ENCODE assay signal across 1 cellular context in the genomic region with DNA sequence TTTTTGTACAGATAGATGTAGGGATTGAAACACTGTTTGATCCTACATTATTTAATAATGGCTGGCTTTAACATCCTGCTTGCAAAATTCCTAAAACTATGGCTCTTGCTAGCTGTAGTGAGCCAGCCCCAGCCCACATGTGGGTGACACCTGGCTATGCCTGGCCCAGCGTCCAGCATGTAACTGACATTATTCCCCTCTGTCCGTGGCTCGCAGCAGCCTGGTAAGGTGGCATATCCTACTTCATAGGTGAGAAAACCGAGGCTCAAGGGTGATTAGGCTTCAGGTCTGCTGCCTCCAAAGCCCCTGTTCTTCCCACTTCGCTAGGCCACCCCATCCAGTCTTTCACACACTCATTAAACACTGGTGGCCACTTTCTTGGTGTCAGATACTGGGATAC.
TF ChIP-seq lines count a peak whose summit lies in the region.

No MANE protein-coding gene starts in this region.

TF ChIP-seq in GM23338, 12 proteins besides CTCF, POLR2A, EP300 and RAD21 (continued from another document):
- TF ChIP-seq, protein P1, sequence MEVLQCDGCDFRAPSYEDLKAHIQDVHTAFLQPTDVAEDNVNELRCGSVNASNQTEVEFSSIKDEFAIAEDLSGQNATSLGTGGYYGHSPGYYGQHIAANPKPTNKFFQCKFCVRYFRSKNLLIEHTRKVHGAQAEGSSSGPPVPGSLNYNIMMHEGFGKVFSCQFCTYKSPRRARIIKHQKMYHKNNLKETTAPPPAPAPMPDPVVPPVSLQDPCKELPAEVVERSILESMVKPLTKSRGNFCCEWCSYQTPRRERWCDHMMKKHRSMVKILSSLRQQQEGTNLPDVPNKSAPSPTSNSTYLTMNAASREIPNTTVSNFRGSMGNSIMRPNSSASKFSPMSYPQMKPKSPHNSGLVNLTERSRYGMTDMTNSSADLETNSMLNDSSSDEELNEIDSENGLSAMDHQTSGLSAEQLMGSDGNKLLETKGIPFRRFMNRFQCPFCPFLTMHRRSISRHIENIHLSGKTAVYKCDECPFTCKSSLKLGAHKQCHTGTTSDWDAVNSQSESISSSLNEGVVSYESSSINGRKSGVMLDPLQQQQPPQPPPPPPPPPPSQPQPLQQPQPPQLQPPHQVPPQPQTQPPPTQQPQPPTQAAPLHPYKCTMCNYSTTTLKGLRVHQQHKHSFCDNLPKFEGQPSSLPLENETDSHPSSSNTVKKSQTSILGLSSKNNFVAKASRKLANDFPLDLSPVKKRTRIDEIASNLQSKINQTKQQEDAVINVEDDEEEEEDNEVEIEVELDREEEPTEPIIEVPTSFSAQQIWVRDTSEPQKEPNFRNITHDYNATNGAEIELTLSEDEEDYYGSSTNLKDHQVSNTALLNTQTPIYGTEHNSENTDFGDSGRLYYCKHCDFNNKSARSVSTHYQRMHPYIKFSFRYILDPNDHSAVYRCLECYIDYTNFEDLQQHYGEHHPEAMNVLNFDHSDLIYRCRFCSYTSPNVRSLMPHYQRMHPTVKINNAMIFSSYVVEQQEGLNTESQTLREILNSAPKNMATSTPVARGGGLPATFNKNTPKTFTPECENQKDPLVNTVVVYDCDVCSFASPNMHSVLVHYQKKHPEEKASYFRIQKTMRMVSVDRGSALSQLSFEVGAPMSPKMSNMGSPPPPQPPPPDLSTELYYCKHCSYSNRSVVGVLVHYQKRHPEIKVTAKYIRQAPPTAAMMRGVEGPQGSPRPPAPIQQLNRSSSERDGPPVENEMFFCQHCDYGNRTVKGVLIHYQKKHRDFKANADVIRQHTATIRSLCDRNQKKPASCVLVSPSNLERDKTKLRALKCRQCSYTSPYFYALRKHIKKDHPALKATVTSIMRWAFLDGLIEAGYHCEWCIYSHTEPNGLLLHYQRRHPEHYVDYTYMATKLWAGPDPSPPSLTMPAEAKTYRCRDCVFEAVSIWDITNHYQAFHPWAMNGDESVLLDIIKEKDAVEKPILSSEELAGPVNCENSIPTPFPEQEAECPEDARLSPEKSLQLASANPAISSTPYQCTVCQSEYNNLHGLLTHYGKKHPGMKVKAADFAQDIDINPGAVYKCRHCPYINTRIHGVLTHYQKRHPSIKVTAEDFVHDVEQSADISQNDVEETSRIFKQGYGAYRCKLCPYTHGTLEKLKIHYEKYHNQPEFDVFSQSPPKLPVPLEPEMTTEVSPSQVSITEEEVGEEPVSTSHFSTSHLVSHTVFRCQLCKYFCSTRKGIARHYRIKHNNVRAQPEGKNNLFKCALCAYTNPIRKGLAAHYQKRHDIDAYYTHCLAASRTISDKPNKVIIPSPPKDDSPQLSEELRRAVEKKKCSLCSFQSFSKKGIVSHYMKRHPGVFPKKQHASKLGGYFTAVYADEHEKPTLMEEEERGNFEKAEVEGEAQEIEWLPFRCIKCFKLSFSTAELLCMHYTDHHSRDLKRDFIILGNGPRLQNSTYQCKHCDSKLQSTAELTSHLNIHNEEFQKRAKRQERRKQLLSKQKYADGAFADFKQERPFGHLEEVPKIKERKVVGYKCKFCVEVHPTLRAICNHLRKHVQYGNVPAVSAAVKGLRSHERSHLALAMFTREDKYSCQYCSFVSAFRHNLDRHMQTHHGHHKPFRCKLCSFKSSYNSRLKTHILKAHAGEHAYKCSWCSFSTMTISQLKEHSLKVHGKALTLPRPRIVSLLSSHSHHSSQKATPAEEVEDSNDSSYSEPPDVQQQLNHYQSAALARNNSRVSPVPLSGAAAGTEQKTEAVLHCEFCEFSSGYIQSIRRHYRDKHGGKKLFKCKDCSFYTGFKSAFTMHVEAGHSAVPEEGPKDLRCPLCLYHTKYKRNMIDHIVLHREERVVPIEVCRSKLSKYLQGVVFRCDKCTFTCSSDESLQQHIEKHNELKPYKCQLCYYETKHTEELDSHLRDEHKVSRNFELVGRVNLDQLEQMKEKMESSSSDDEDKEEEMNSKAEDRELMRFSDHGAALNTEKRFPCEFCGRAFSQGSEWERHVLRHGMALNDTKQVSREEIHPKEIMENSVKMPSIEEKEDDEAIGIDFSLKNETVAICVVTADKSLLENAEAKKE (CRISPR knock-in tag; IDR thresholded peaks at IDR 0.05), result no peak
- TF ChIP-seq POLR2AphosphoS5 (IDR thresholded peaks at IDR 0.05; ENCODE audit: low read depth) (no peak), ZNF331 (CRISPR knock-in tag; IDR thresholded peaks at IDR 0.05; ENCODE audit: low read depth) (no peak), ZNF114 (CRISPR knock-in tag; IDR thresholded peaks at IDR 0.05) (no peak)
- TF ChIP-seq, protein P2, sequence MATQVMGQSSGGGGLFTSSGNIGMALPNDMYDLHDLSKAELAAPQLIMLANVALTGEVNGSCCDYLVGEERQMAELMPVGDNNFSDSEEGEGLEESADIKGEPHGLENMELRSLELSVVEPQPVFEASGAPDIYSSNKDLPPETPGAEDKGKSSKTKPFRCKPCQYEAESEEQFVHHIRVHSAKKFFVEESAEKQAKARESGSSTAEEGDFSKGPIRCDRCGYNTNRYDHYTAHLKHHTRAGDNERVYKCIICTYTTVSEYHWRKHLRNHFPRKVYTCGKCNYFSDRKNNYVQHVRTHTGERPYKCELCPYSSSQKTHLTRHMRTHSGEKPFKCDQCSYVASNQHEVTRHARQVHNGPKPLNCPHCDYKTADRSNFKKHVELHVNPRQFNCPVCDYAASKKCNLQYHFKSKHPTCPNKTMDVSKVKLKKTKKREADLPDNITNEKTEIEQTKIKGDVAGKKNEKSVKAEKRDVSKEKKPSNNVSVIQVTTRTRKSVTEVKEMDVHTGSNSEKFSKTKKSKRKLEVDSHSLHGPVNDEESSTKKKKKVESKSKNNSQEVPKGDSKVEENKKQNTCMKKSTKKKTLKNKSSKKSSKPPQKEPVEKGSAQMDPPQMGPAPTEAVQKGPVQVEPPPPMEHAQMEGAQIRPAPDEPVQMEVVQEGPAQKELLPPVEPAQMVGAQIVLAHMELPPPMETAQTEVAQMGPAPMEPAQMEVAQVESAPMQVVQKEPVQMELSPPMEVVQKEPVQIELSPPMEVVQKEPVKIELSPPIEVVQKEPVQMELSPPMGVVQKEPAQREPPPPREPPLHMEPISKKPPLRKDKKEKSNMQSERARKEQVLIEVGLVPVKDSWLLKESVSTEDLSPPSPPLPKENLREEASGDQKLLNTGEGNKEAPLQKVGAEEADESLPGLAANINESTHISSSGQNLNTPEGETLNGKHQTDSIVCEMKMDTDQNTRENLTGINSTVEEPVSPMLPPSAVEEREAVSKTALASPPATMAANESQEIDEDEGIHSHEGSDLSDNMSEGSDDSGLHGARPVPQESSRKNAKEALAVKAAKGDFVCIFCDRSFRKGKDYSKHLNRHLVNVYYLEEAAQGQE (IDR thresholded peaks at IDR 0.05; ENCODE audit: unreplicated experiment), result no peak
- TF ChIP-seq, protein P3, sequence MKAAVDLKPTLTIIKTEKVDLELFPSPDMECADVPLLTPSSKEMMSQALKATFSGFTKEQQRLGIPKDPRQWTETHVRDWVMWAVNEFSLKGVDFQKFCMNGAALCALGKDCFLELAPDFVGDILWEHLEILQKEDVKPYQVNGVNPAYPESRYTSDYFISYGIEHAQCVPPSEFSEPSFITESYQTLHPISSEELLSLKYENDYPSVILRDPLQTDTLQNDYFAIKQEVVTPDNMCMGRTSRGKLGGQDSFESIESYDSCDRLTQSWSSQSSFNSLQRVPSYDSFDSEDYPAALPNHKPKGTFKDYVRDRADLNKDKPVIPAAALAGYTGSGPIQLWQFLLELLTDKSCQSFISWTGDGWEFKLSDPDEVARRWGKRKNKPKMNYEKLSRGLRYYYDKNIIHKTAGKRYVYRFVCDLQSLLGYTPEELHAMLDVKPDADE (IDR thresholded peaks at IDR 0.05), result no peak
